In the genomic region with DNA sequence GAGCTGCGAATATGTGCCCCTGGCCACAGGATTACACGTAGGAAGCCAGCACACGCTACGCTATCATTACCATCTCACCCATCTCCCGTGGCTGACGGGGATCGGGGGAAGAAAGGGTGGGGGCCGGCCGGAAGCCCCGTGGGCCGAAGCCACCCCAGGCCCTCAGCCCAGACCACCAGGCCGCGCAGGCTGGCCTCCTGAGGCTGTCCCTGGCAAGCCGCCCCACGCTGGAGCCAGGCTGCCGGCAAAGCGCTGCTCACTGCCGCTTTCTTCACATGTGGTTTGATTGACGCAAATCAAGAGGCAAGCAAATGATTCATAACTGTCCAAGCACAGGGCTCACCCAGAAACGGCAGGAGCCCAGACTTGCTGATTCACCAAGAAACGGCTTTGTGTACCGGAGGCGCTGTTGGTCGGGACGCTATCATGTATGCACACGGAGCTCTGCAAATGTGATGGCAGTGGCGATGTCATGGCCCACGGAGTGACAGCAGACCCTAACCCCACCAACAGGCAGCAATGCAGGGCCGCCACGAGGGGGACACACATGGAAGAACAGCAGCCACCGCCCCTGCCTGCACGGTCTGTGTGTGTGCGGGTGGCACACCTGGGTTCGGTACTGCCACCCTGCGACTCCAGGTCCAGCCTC, we compare ENCODE assay signal across 8 cellular contexts.
DNase-seq lines count a peak whose midpoint lies in the region; ATAC-seq and TF ChIP-seq lines count a peak whose summit lies in the region.

No MANE protein-coding gene starts in this region.

- no peaks in the 10 kb centered on the region for H3K9me3 Mint-ChIP-seq in endothelial cell (ENCODE audit: unreplicated experiment)

- H3K36me3 ChIP-seq in mammary epithelial cell (ENCODE audit: insufficient read depth, low read length) (no peaks in the 10 kb centered on the region), left lung (no peaks in the 10 kb centered on the region)

- H3K27ac ChIP-seq in mammary epithelial cell (ENCODE audit: insufficient read depth, low read depth, low read length), result peak overlapping the region; percentile 32
- peak overlapping the region; percentile 62 to 92 for H3K27ac ChIP-seq in left lung

- no TSS peak for BruUV-seq in mammary epithelial cell (replicated peaks; lab: Mats Ljungman, UMichigan)

- dilution Hi-C loops in mammary epithelial cell (cut with HindIII; ENCODE audit: low sequenced_read_pairs), result loop anchor here (5.0 kb wide), 1 partner anchor 77 kb away; no protein-coding TSS in a partner anchor

- peaks cover 37% of the 10 kb centered on the region for H3K79me2 ChIP-seq in mammary epithelial cell (ENCODE audit: insufficient read depth, low read length)

- no peaks in the 10 kb centered on the region for H4K20me1 ChIP-seq in mammary epithelial cell (ENCODE audit: insufficient read depth, low read length)

- H3K27ac Mint-ChIP-seq in endothelial cell (ENCODE audit: unreplicated experiment), result no peak overlapping the region

- ATAC-seq in left lung, result peak; percentile 84

- H2AFZ ChIP-seq in mammary epithelial cell (ENCODE audit: low read depth, low read length), result no peak overlapping the region

- no peaks in the 10 kb centered on the region for H3K36me3 Mint-ChIP-seq in endothelial cell (ENCODE audit: low read depth, unreplicated experiment)

- H3K4me1 ChIP-seq in mammary epithelial cell (ENCODE audit: insufficient read depth, low read length), result peaks cover 26% of the 10 kb centered on the region
- peaks cover 18 to 79% of the 10 kb centered on the region in 2 donors for H3K4me1 ChIP-seq in left lung

- peaks cover 1% of the 10 kb centered on the region for H3K27me3 Mint-ChIP-seq in endothelial cell (ENCODE audit: unreplicated experiment)

- peaks cover 26% of the 10 kb centered on the region for H3K4me1 Mint-ChIP-seq in endothelial cell (ENCODE audit: unreplicated experiment)

- TF ChIP-seq CTCF in mammary epithelial cell (conservative IDR thresholded peaks at IDR 0.05 in 1 of 2, IDR thresholded peaks at IDR 0.05 in 1 of 2; ENCODE audit: extremely low read depth in 1 of 2, insufficient read depth in 1 of 2, low read depth in 1 of 2, low read length in 2 of 2) (no peak), left lung (IDR thresholded peaks at IDR 0.05) (no peak), endothelial cell (IDR thresholded peaks at IDR 0.05; ENCODE audit: unreplicated experiment) (no peak)

- no peaks in the 10 kb centered on the region for H3K9me3 ChIP-seq in mammary epithelial cell (replicated peaks; ENCODE audit: insufficient read depth, low read length)
- H3K9me3 ChIP-seq in left lung, result no peaks in the 10 kb centered on the region

- WGBS in mammary epithelial cell (ENCODE audit: low coverage, missing lambda C conversion rate), result 30% methylated on average over 28 of the region's 35 CpGs

- CTCF ChIA-PET in mammary epithelial cell (lab: Charles Lee; ENCODE audit: low non-redundant PET), result no interaction called here

- no peak overlapping the region for H3K9ac ChIP-seq in mammary epithelial cell (ENCODE audit: insufficient read depth, low read length)

- peak; percentile 95 for DNase-seq in EL
- peak; percentile 80 for DNase-seq in HS-5 (ENCODE audit: low read depth)
- peak; percentile 55 to 74 (median 66) for DNase-seq in activated CD4-positive, CD25-positive, alpha-beta regulatory T cell (lab: John Stamatoyannopoulos, UW)
- DNase-seq in mammary epithelial cell, result peak; percentile 94
- DNase-seq in left lung, result peak; percentile 85 to 92
- DNase-seq in stimulated activated CD4-positive, alpha-beta T cell treated with anti-CD3 and anti-CD28 coated beads, Interleukin-4, amount 100 ng/mL, for 1 hour, result peak; percentile 72
- no peak for DNase-seq in NCI-H2171 treated with DMSO at 0.1 percent for 48 hours (lab: John Stamatoyannopoulos, UW)
- no peak for DNase-seq in endothelial cell (ENCODE audit: low spot score)

- H3K4me3 ChIP-seq in mammary epithelial cell (replicated peaks in 1 of 3; ENCODE audit: insufficient read depth in 1 of 3, low read depth in 2 of 3, low read length in 3 of 3) (peak overlapping the region in 2 of 3 experiments; percentile 8 to 29), left lung (peak overlapping the region in 1 of 2 donors; percentile 17)

- peak overlapping the region; percentile 77 for H3K4me2 ChIP-seq in mammary epithelial cell (ENCODE audit: insufficient read depth, low read depth, low read length)

- H3K27me3 ChIP-seq in mammary epithelial cell (ENCODE audit: insufficient read depth, low read length) (no peaks in the 10 kb centered on the region), left lung (no peaks in the 10 kb centered on the region)

- H3K4me3 Mint-ChIP-seq in endothelial cell (ENCODE audit: unreplicated experiment), result no peak overlapping the region

- in situ Hi-C loops in mammary epithelial cell (cut with MboI; ENCODE audit: low sequenced_read_pairs in 2 of 2), result no loop called here

- intact Hi-C loops in mammary epithelial cell (cut with micrococcal nuclease) (loop anchor here (2.0 to 5.0 kb wide), 2 partner anchors 122 to 716 kb away; no protein-coding TSS in a partner anchor), left lung (cut with DNase I) (no loop called here)

Comparison
In these comparisons a context has a peak if more than half of its experiments do, and no peak if none do; other contexts are left out.
1. DNase-seq: peak in EL (single experiment), HS-5 (single experiment), activated CD4-positive, CD25-positive, alpha-beta regulatory T cell (4 of 4), mammary epithelial cell (single experiment), left lung (2 of 2) and stimulated activated CD4-positive, alpha-beta T cell treated with anti-CD3 and anti-CD28 coated beads, Interleukin-4, amount 100 ng/mL, for 1 hour (single experiment); none in NCI-H2171 treated with DMSO at 0.1 percent for 48 hours (single experiment) and endothelial cell (single experiment).